ENCODE assay signal across 9 cellular contexts in the genomic region with DNA sequence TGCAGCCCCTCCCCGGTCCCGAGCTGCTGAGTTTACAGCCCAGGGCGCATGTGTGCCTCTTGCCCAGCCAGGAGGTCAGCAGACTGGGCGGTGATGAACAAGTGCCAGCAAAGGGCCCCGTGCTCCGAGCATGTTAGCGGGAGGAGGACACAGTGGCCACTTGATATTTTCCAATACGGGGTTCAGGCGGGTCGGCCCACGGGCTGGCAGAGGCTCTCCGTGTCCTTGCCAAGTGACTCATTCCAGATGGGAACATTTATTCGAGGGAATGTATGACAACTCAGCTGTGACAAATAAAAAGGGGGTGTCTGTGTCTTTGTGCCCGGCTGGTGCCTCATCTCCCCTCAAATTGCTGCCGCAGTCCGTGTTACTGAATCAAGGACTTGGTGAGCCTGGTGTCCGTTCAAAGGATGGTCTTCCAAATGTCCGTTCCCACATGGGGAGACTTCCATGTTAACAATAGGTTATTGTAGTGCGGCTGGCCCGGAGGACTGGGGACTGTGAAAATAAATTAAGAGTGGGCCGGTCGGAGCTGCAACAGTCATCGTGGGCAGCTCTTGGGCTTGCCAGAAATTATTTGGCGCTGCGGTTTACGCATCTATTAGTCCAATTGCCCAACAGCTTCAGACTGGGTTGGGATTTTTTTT.
DNase-seq lines count a peak whose midpoint lies in the region; ATAC-seq and TF ChIP-seq lines count a peak whose summit lies in the region.
"Had no signal": no experiment of that assay in that cellular context is flagged by ENCODE, and none has a peak within 500 bp of the region (broad histone marks: within the 10 kb centered on the region; RNA-seq: fewer than 3 reads in every experiment).

No MANE protein-coding gene starts in this region.

- TF ChIP-seq RAD21 in liver (IDR thresholded peaks at IDR 0.05) = no peak

- no peaks in the 10 kb centered on the region for H3K27me3 ChIP-seq in liver (ENCODE audit: control insufficient read depth in 4 of 4, insufficient read depth in 4 of 4, low read length in 3 of 4)

- H3K4me1 ChIP-seq in liver (ENCODE audit: control insufficient read depth in 4 of 4, insufficient read depth in 4 of 4, low read length in 3 of 4) = peaks cover 15 to 57% (median 48%) of the 10 kb centered on the region in 4 donors

- no peak overlapping the region for H3K4me3 ChIP-seq in liver (ENCODE audit: low read depth in 1 of 3, low read length in 3 of 3)

- DNase-seq in HFFc6 (peak; percentile 75), dedifferentiated amniotic fluid mesenchymal stem cell (ENCODE audit: extremely low spot score) (peak; percentile 48), superior temporal gyrus (ENCODE audit: extremely low spot score) (peak; percentile 97), HT-29 (ENCODE audit: low spot score) (no peak), GM13976 (ENCODE audit: low spot score) (no peak)
- no peak for DNase-seq in activated T-helper 2 cell treated with anti-CD3 and anti-CD28 coated beads, Interferon-gamma antibody, Interleukin-2, Interleukin-4, amounts not matched to agents 10 μg/mL and 5 μg/mL and 100 μg/mL, durations not matched to agents 14 hours and 24 hours and 36 hours (ENCODE audit: low spot score)
- no peak for DNase-seq in activated CD8-positive, alpha-beta memory T cell treated with anti-CD3 and anti-CD28 coated beads, Interleukin-2, amount 10 ng/mL, durations not matched to agents 7 days and 5 days

- in situ Hi-C loops in GM13976 (cut with MboI; ENCODE audit: low sequenced_read_pairs, unreplicated experiment) = no loop called here

- no peaks in the 10 kb centered on the region for H3K36me3 Mint-ChIP-seq in HFFc6 (ENCODE audit: low read depth)
- H3K36me3 Mint-ChIP-seq in activated T-helper 2 cell treated with anti-CD3 and anti-CD28 coated beads, Interferon-gamma antibody, Interleukin-2, Interleukin-4, amounts not matched to agents 10 μg/mL and 5 μg/mL and 100 μg/mL, durations not matched to agents 14 hours and 24 hours and 36 hours (ENCODE audit: low read depth) = no peaks in the 10 kb centered on the region
- H3K36me3 Mint-ChIP-seq in activated CD8-positive, alpha-beta memory T cell treated with anti-CD3 and anti-CD28 coated beads, Interleukin-2, amount 10 ng/mL, durations not matched to agents 7 days and 5 days = no peaks in the 10 kb centered on the region

- no peak for TF ChIP-seq CTCF in HFFc6 (IDR thresholded peaks at IDR 0.05)
- TF ChIP-seq CTCF in liver (IDR thresholded peaks at IDR 0.05; ENCODE audit: low read depth, low read length, missing input control) = no peak
- no peak for TF ChIP-seq CTCF in GM13976 (IDR thresholded peaks at IDR 0.05; ENCODE audit: borderline replicate concordance, control extremely low read depth, extremely low read depth, insufficient read depth, missing control alignments)

- peak overlapping the region; percentile 70 for H3K4me3 Mint-ChIP-seq in HFFc6
- H3K4me3 Mint-ChIP-seq in activated T-helper 2 cell treated with anti-CD3 and anti-CD28 coated beads, Interferon-gamma antibody, Interleukin-2, Interleukin-4, amounts not matched to agents 10 μg/mL and 5 μg/mL and 100 μg/mL, durations not matched to agents 14 hours and 24 hours and 36 hours (ENCODE audit: low read depth) = no peak overlapping the region
- no peak overlapping the region for H3K4me3 Mint-ChIP-seq in activated CD8-positive, alpha-beta memory T cell treated with anti-CD3 and anti-CD28 coated beads, Interleukin-2, amount 10 ng/mL, durations not matched to agents 7 days and 5 days
- H3K4me3 Mint-ChIP-seq: dendritic cell treated with granulocyte-macrophage colony-stimulating factor and Interleukin-4, amounts not matched to agents 40 ng/mL and 50 ng/mL, for 4 days had no signal

- peaks cover 5% of the 10 kb centered on the region for H3K27me3 Mint-ChIP-seq in HFFc6 (ENCODE audit: insufficient read depth)
- H3K27me3 Mint-ChIP-seq in activated T-helper 2 cell treated with anti-CD3 and anti-CD28 coated beads, Interferon-gamma antibody, Interleukin-2, Interleukin-4, amounts not matched to agents 10 μg/mL and 5 μg/mL and 100 μg/mL, durations not matched to agents 14 hours and 24 hours and 36 hours (ENCODE audit: low read depth) = no peaks in the 10 kb centered on the region
- peaks cover 2% of the 10 kb centered on the region for H3K27me3 Mint-ChIP-seq in activated CD8-positive, alpha-beta memory T cell treated with anti-CD3 and anti-CD28 coated beads, Interleukin-2, amount 10 ng/mL, durations not matched to agents 7 days and 5 days

- H3K4me1 Mint-ChIP-seq in HFFc6 (ENCODE audit: low read depth) = peaks cover 29% of the 10 kb centered on the region
- no peaks in the 10 kb centered on the region for H3K4me1 Mint-ChIP-seq in activated T-helper 2 cell treated with anti-CD3 and anti-CD28 coated beads, Interferon-gamma antibody, Interleukin-2, Interleukin-4, amounts not matched to agents 10 μg/mL and 5 μg/mL and 100 μg/mL, durations not matched to agents 14 hours and 24 hours and 36 hours (ENCODE audit: low read depth)
- no peaks in the 10 kb centered on the region for H3K4me1 Mint-ChIP-seq in activated CD8-positive, alpha-beta memory T cell treated with anti-CD3 and anti-CD28 coated beads, Interleukin-2, amount 10 ng/mL, durations not matched to agents 7 days and 5 days

- H3K27ac ChIP-seq in liver (ENCODE audit: low read depth in 1 of 2, low read length in 2 of 2) = peak overlapping the region; percentile 81 to 95

- no peaks in the 10 kb centered on the region for H3K36me3 ChIP-seq in liver (ENCODE audit: control insufficient read depth in 4 of 4, insufficient read depth in 3 of 4, low read depth in 1 of 4, low read length in 3 of 4)

- no peaks in the 10 kb centered on the region for H3K9me3 Mint-ChIP-seq in HFFc6
- H3K9me3 Mint-ChIP-seq in activated T-helper 2 cell treated with anti-CD3 and anti-CD28 coated beads, Interferon-gamma antibody, Interleukin-2, Interleukin-4, amounts not matched to agents 10 μg/mL and 5 μg/mL and 100 μg/mL, durations not matched to agents 14 hours and 24 hours and 36 hours = no peaks in the 10 kb centered on the region
- H3K9me3 Mint-ChIP-seq in activated CD8-positive, alpha-beta memory T cell treated with anti-CD3 and anti-CD28 coated beads, Interleukin-2, amount 10 ng/mL, durations not matched to agents 7 days and 5 days (ENCODE audit: low read depth) = no peaks in the 10 kb centered on the region
- H3K9me3 Mint-ChIP-seq: dendritic cell treated with granulocyte-macrophage colony-stimulating factor and Interleukin-4, amounts not matched to agents 40 ng/mL and 50 ng/mL, for 4 days had no signal

- H3K9me3 ChIP-seq in liver (ENCODE audit: control insufficient read depth in 4 of 4, low read length in 3 of 4) = no peaks in the 10 kb centered on the region

- ATAC-seq in activated CD8-positive, alpha-beta memory T cell treated with anti-CD3 and anti-CD28 coated beads, Interleukin-2, amount 10 ng/mL, durations not matched to agents 7 days and 5 days = no peak

- CTCF ChIA-PET in activated CD8-positive, alpha-beta memory T cell treated with anti-CD3 and anti-CD28 coated beads, Interleukin-2, amount 10 ng/mL, durations not matched to agents 7 days and 5 days (lab: Charles Lee) = no interaction called here

- peak overlapping the region in 1 of 2 donors; percentile 80 for H3K9ac ChIP-seq in liver (ENCODE audit: low read depth in 1 of 2, low read length in 2 of 2)

- H3K27ac Mint-ChIP-seq in HFFc6 = peak overlapping the region; percentile 89
- H3K27ac Mint-ChIP-seq in activated T-helper 2 cell treated with anti-CD3 and anti-CD28 coated beads, Interferon-gamma antibody, Interleukin-2, Interleukin-4, amounts not matched to agents 10 μg/mL and 5 μg/mL and 100 μg/mL, durations not matched to agents 14 hours and 24 hours and 36 hours = no peak overlapping the region
- H3K27ac Mint-ChIP-seq in activated CD8-positive, alpha-beta memory T cell treated with anti-CD3 and anti-CD28 coated beads, Interleukin-2, amount 10 ng/mL, durations not matched to agents 7 days and 5 days = no peak overlapping the region
- H3K27ac Mint-ChIP-seq: dendritic cell treated with granulocyte-macrophage colony-stimulating factor and Interleukin-4, amounts not matched to agents 40 ng/mL and 50 ng/mL, for 4 days had no signal

- WGBS in liver = 30% methylated on average over 26 of the region's 26 CpGs

- intact Hi-C loops in activated T-helper 2 cell treated with anti-CD3 and anti-CD28 coated beads, Interferon-gamma antibody, Interleukin-2, Interleukin-4, amounts not matched to agents 10 μg/mL and 5 μg/mL and 100 μg/mL, durations not matched to agents 14 hours and 24 hours and 36 hours (cut with micrococcal nuclease) = no loop called here

TF ChIP-seq in liver, 16 proteins besides CTCF, POLR2A, EP300 and RAD21 (continues in another document):
- peak; percentile 30 for TF ChIP-seq FOXA1 (IDR thresholded peaks at IDR 0.05)
- TF ChIP-seq EGR1 (IDR thresholded peaks at IDR 0.05; ENCODE audit: low read depth in 2 of 2) = peak; percentile 73 to 92
- TF ChIP-seq, protein P1, sequence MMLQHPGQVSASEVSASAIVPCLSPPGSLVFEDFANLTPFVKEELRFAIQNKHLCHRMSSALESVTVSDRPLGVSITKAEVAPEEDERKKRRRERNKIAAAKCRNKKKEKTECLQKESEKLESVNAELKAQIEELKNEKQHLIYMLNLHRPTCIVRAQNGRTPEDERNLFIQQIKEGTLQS (IDR thresholded peaks at IDR 0.05) = peak; percentile 92
- peak; percentile 63 to 85 for TF ChIP-seq HNF4A (conservative IDR thresholded peaks at IDR 0.05)
- TF ChIP-seq, protein P2, sequence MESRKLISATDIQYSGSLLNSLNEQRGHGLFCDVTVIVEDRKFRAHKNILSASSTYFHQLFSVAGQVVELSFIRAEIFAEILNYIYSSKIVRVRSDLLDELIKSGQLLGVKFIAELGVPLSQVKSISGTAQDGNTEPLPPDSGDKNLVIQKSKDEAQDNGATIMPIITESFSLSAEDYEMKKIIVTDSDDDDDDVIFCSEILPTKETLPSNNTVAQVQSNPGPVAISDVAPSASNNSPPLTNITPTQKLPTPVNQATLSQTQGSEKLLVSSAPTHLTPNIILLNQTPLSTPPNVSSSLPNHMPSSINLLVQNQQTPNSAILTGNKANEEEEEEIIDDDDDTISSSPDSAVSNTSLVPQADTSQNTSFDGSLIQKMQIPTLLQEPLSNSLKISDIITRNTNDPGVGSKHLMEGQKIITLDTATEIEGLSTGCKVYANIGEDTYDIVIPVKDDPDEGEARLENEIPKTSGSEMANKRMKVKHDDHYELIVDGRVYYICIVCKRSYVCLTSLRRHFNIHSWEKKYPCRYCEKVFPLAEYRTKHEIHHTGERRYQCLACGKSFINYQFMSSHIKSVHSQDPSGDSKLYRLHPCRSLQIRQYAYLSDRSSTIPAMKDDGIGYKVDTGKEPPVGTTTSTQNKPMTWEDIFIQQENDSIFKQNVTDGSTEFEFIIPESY (IDR thresholded peaks at IDR 0.05) = peak; percentile 93

Comparison
In these comparisons a context has a peak if more than half of its experiments do, and no peak if none do; other contexts are left out.
1. DNase-seq: peak in HFFc6 (single experiment), dedifferentiated amniotic fluid mesenchymal stem cell (single experiment) and superior temporal gyrus (single experiment); none in activated T-helper 2 cell treated with anti-CD3 and anti-CD28 coated beads, Interferon-gamma antibody, Interleukin-2, Interleukin-4, amounts not matched to agents 10 μg/mL and 5 μg/mL and 100 μg/mL, durations not matched to agents 14 hours and 24 hours and 36 hours (single experiment), HT-29 (single experiment), GM13976 (single experiment) and activated CD8-positive, alpha-beta memory T cell treated with anti-CD3 and anti-CD28 coated beads, Interleukin-2, amount 10 ng/mL, durations not matched to agents 7 days and 5 days (single experiment).